Comparison of ENCODE assay signal across 33 cellular contexts in the genomic region with DNA sequence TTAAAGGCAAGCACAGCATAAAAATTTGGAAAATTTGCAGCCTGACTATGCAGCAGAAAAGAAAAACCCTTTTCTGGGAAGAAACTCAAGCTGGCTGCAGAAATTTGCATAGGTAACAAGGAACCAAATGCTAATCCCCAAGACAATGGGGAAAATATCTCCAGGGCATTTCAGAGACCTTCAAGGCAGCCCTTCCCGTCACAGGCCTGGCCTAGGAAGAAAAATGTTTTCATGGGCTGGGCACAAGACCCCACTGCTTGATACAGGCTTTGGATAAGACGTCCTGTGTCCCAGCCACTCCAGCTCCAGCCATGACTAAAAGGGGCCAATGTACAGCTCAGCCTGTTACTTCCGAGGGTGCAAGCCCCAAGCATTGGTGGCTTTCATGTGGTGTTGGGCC.
"Had no signal": no experiment of that assay in that cellular context is flagged by ENCODE, and none has a peak within 500 bp of the region (broad histone marks: within the 10 kb centered on the region; RNA-seq: fewer than 3 reads in every experiment).

No MANE protein-coding gene starts in this region.

- DNase-seq: activated CD4-positive, alpha-beta T cell treated with anti-CD3 and anti-CD28 coated beads for 1 hour; activated CD4-positive, alpha-beta T cell treated with anti-CD3 and anti-CD28 coated beads, Interleukin-2, amount 10 ng/mL, durations not matched to agents 24 days and 14 days; activated CD4-positive, alpha-beta T cell treated with anti-CD3 and anti-CD28 coated beads, Interleukin-2, amount 50 U/mL, for 4 hours; activated CD4-positive, CD25-positive, alpha-beta regulatory T cell; activated CD8-positive, alpha-beta T cell treated with anti-CD3 and anti-CD28 coated beads for 36 hours; activated gamma-delta T cell treated with Interleukin-2 at 50 U/mL for 16 hours; activated naive CD4-positive, alpha-beta T cell treated with anti-CD3 and anti-CD28 coated beads for 36 hours; activated T-cell treated with anti-CD3 and anti-CD28 coated beads, Interleukin-2, amount 50 U/mL, for 24 hours; adrenal gland; body of pancreas; MM.1S; MV-4-11; NCI-H1092; NCI-H1436 treated with DMSO at 0.1 percent for 48 hours; NCI-H1694 treated with DMSO at 0.1 percent for 48 hours; NCI-H2029; NCI-H345; NCI-H524 treated with DMSO at 0.1 percent for 48 hours; NCI-H748 treated with DMSO at 0.1 percent for 48 hours; NK-92 treated with Interleukin-12 subunit alpha and Interleukin-12 subunit beta, amount 100 ng/mL, for 24 hours; PC-9; SIG-M5; T-cell; T-helper 2 cell; T-helper 9 cell had no signal

- H3K27me3 ChIP-seq: adrenal gland, body of pancreas, breast epithelium had no signal

- H3K4me1 ChIP-seq: adrenal gland, body of pancreas, breast epithelium had no signal

- H3K36me3 Mint-ChIP-seq: activated naive CD4-positive, alpha-beta T cell treated with anti-CD3 and anti-CD28 coated beads, Interleukin-2, amount 50 U/mL, for 72 hours; T-cell had no signal

- H3K4me3 ChIP-seq: adrenal gland, body of pancreas, breast epithelium, PC-9 had no signal

- H2AFZ ChIP-seq: PC-9 had no signal

- H3K27ac Mint-ChIP-seq: activated CD4-positive, alpha-beta T cell treated with anti-CD3 and anti-CD28 coated beads, Interleukin-2, amount 10 ng/mL, durations not matched to agents 24 days and 14 days; activated CD8-positive, alpha-beta T cell treated with anti-CD3 and anti-CD28 coated beads for 36 hours; activated naive CD4-positive, alpha-beta T cell treated with anti-CD3 and anti-CD28 coated beads for 36 hours; activated naive CD4-positive, alpha-beta T cell treated with anti-CD3 and anti-CD28 coated beads, Interleukin-2, amount 50 U/mL, for 72 hours; activated T-cell treated with anti-CD3 and anti-CD28 coated beads, Interleukin-2, amount 50 U/mL, for 24 hours; activated T-helper 1 cell treated with anti-CD3 and anti-CD28 coated beads, Interleukin-12 subunit alpha, Interleukin-12 subunit beta, Interleukin-2, Interleukin-4 antibody, amounts not matched to agents 30 ng/mL and 10 ng/mL and 1 ng/mL, durations not matched to agents 14 hours and 24 hours and 36 hours; T-cell had no signal

- H3K4me3 Mint-ChIP-seq: activated CD4-positive, alpha-beta T cell treated with anti-CD3 and anti-CD28 coated beads, Interleukin-2, amount 10 ng/mL, durations not matched to agents 24 days and 14 days; activated CD8-positive, alpha-beta T cell treated with anti-CD3 and anti-CD28 coated beads for 36 hours; activated naive CD4-positive, alpha-beta T cell treated with anti-CD3 and anti-CD28 coated beads for 36 hours; activated T-cell treated with anti-CD3 and anti-CD28 coated beads, Interleukin-2, amount 50 U/mL, for 24 hours; activated T-helper 1 cell treated with anti-CD3 and anti-CD28 coated beads, Interleukin-12 subunit alpha, Interleukin-12 subunit beta, Interleukin-2, Interleukin-4 antibody, amounts not matched to agents 30 ng/mL and 10 ng/mL and 1 ng/mL, durations not matched to agents 14 hours and 24 hours and 36 hours; T-cell had no signal

- H3K9me3 ChIP-seq: adrenal gland, body of pancreas, breast epithelium had no signal

- H3K27me3 Mint-ChIP-seq: activated CD4-positive, alpha-beta T cell treated with anti-CD3 and anti-CD28 coated beads, Interleukin-2, amount 10 ng/mL, durations not matched to agents 24 days and 14 days; activated CD8-positive, alpha-beta T cell treated with anti-CD3 and anti-CD28 coated beads for 36 hours; activated T-cell treated with anti-CD3 and anti-CD28 coated beads, Interleukin-2, amount 50 U/mL, for 24 hours; T-cell had no signal

- H3K4me1 Mint-ChIP-seq: activated CD4-positive, alpha-beta T cell treated with anti-CD3 and anti-CD28 coated beads, Interleukin-2, amount 10 ng/mL, durations not matched to agents 24 days and 14 days; T-cell had no signal

- H3K4me2 ChIP-seq: PC-9 had no signal

- FAIRE-seq: astrocyte, colon, RCC 7860 had no signal

- H3K36me3 ChIP-seq: adrenal gland, breast epithelium had no signal

- H3K27ac ChIP-seq: adrenal gland, body of pancreas, breast epithelium, PC-9, RWPE1, VCaP had no signal
